21 cellular contexts compared by ENCODE assay signal in the genomic region with DNA sequence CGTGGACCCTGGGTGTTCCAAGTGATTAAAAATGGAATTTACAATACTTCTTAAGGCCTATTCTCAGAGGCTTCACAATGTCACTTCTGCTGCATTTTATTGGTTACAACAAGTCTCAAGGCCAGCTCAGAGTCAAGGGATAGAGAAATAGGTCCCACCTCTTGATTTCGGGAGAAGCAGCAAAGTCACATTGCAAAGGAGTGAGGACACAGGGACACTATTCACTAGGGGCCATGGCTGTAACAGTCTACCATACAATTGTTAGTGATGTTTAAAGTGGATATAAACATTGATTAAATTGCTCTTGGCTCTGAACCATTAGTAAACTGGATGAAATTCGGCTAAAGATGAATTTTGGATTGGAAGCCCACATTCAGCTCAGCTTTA. TPM values are rescaled to one million over a fixed set of nuclear protein-coding genes. Genes with fewer than 3 reads are reported as not detected.
DNase-seq lines count a peak whose midpoint lies in the region; ATAC-seq, FAIRE-seq and TF ChIP-seq lines count a peak whose summit lies in the region.
"Had no signal": no experiment of that assay in that cellular context is flagged by ENCODE, and none has a peak within 500 bp of the region (broad histone marks: within the 10 kb centered on the region; RNA-seq: fewer than 3 reads in every experiment).

No MANE protein-coding gene starts in this region.

- TF ChIP-seq POLR2A in gastrocnemius medialis (IDR thresholded peaks at IDR 0.05) (no peak), vagina (IDR thresholded peaks at IDR 0.05) (no peak)

- H3K36me3 ChIP-seq in hepatocyte (replicated peaks; ENCODE audit: insufficient read depth, low read depth): no peaks in the 10 kb centered on the region
- no peaks in the 10 kb centered on the region for H3K36me3 ChIP-seq in gastrocnemius medialis
- no peaks in the 10 kb centered on the region for H3K36me3 ChIP-seq in vagina

- H3K4me2 ChIP-seq in hepatocyte: peak overlapping the region; percentile 27

- H3K27ac ChIP-seq in right cardiac atrium (ENCODE audit: low read length): peak overlapping the region; percentile 42
- H3K27ac ChIP-seq in hepatocyte: peak overlapping the region; percentile 79
- peak overlapping the region; percentile 73 to 86 (median 78) for H3K27ac ChIP-seq in gastrocnemius medialis
- H3K27ac ChIP-seq in vagina: no peak overlapping the region

- no peak overlapping the region for H3K27ac Mint-ChIP-seq in activated CD4-positive, alpha-beta memory T cell treated with anti-CD3 and anti-CD28 coated beads for 36 hours
- H3K27ac Mint-ChIP-seq: activated naive CD4-positive, alpha-beta T cell treated with anti-CD3 and anti-CD28 coated beads, Interleukin-2, amount 50 U/mL, for 24 hours; naive thymus-derived CD8-positive, alpha-beta T cell had no signal

- H3K27me3 ChIP-seq in right cardiac atrium (ENCODE audit: control insufficient read depth, insufficient read depth) (no peaks in the 10 kb centered on the region), hepatocyte (peaks cover 7% of the 10 kb centered on the region), gastrocnemius medialis (no peaks in the 10 kb centered on the region), vagina (no peaks in the 10 kb centered on the region)

- no peak for ATAC-seq in right cardiac atrium
- no peak for ATAC-seq in Right ventricle myocardium superior (ENCODE audit: poor library complexity)
- no peak for ATAC-seq in gastrocnemius medialis
- ATAC-seq: HepG2; naive thymus-derived CD8-positive, alpha-beta T cell had no signal

- H3K9me2 ChIP-seq in hepatocyte (replicated peaks; ENCODE audit: insufficient read depth): no peaks in the 10 kb centered on the region

- H3K36me3 Mint-ChIP-seq in activated CD4-positive, alpha-beta memory T cell treated with anti-CD3 and anti-CD28 coated beads for 36 hours: no peaks in the 10 kb centered on the region
- H3K36me3 Mint-ChIP-seq: activated naive CD4-positive, alpha-beta T cell treated with anti-CD3 and anti-CD28 coated beads, Interleukin-2, amount 50 U/mL, for 24 hours; naive thymus-derived CD8-positive, alpha-beta T cell had no signal

- intact Hi-C loops in right cardiac atrium (cut with DNase I) (no loop called here), Right ventricle myocardium superior (cut with DNase I) (loop anchor here (10.0 kb wide), 1 partner anchor 75 kb away; no protein-coding TSS in a partner anchor), gastrocnemius medialis (cut with DNase I; ENCODE audit: low total_unique reads) (no loop called here), vagina (cut with DNase I) (no loop called here)
- intact Hi-C loops in activated CD4-positive, alpha-beta memory T cell treated with anti-CD3 and anti-CD28 coated beads for 36 hours (cut with micrococcal nuclease): no loop called here

- H3K4me1 ChIP-seq in right cardiac atrium (ENCODE audit: control insufficient read depth, insufficient read depth, low read length): peaks cover 15% of the 10 kb centered on the region
- H3K4me1 ChIP-seq in hepatocyte (ENCODE audit: insufficient read depth): peaks cover 30% of the 10 kb centered on the region
- peaks cover 43 to 47% of the 10 kb centered on the region in 2 donors for H3K4me1 ChIP-seq in gastrocnemius medialis
- H3K4me1 ChIP-seq in vagina: peaks cover 53% of the 10 kb centered on the region

- no peak for FAIRE-seq in RCC 7860 (lab: Jason Lieb, UNC)
- FAIRE-seq: GM18507, HepG2, TTC549 had no signal

- H3K4me3 ChIP-seq in right cardiac atrium (ENCODE audit: low read length): no peak overlapping the region
- no peak overlapping the region for H3K4me3 ChIP-seq in hepatocyte
- no peak overlapping the region for H3K4me3 ChIP-seq in gastrocnemius medialis
- H3K4me3 ChIP-seq in vagina: no peak overlapping the region
- H3K4me3 ChIP-seq: skin epidermis had no signal

- POLR2A ChIA-PET in activated CD4-positive, alpha-beta memory T cell treated with anti-CD3 and anti-CD28 coated beads for 36 hours (lab: Charles Lee): no interaction called here

- 52% methylated on average over 3 of the region's 3 CpGs for WGBS in right cardiac atrium
- 56% methylated on average over 3 of the region's 3 CpGs for WGBS in hepatocyte (ENCODE audit: low lambda C conversion rate, missing lambda C conversion rate)

- CTCF ChIA-PET in activated CD4-positive, alpha-beta memory T cell treated with anti-CD3 and anti-CD28 coated beads for 36 hours (lab: Charles Lee): interaction anchor here (1.6 kb wide), 1 partner anchor 46 kb away, joined by 7 read pairs; no protein-coding TSS in a partner anchor

- H3K4me1 Mint-ChIP-seq in activated CD4-positive, alpha-beta memory T cell treated with anti-CD3 and anti-CD28 coated beads for 36 hours (ENCODE audit: low read depth): peaks cover 4% of the 10 kb centered on the region

- H3K4me3 Mint-ChIP-seq in activated CD4-positive, alpha-beta memory T cell treated with anti-CD3 and anti-CD28 coated beads for 36 hours: no peak overlapping the region
- H3K4me3 Mint-ChIP-seq: activated naive CD4-positive, alpha-beta T cell treated with anti-CD3 and anti-CD28 coated beads, Interleukin-2, amount 50 U/mL, for 24 hours; naive thymus-derived CD8-positive, alpha-beta T cell had no signal

- H3K79me2 ChIP-seq in hepatocyte: no peaks in the 10 kb centered on the region

- in situ Hi-C loops in gastrocnemius medialis (cut with MboI; ENCODE audit: low sequenced_read_pairs in 4 of 4): no loop called here

- peaks cover 3% of the 10 kb centered on the region for H3K9me3 ChIP-seq in right cardiac atrium (ENCODE audit: control insufficient read depth, low read length)
- no peaks in the 10 kb centered on the region for H3K9me3 ChIP-seq in hepatocyte (ENCODE audit: low read depth)
- no peaks in the 10 kb centered on the region for H3K9me3 ChIP-seq in gastrocnemius medialis
- H3K9me3 ChIP-seq in vagina: no peaks in the 10 kb centered on the region

- DNase-seq in right cardiac atrium (no peak), Right ventricle myocardium superior (no peak), hepatocyte (ENCODE audit: low spot score) (no peak), gastrocnemius medialis (no peak), DMS114 treated with DMSO at 0.1 percent for 48 hours (lab: John Stamatoyannopoulos, UW; ENCODE audit: unreplicated experiment) (no peak), RCC 7860 (ENCODE audit: low spot score) (no peak), vagina (ENCODE audit: extremely low spot score in 2 of 2) (no peak)
- no peak for DNase-seq in activated CD4-positive, alpha-beta memory T cell treated with anti-CD3 and anti-CD28 coated beads for 36 hours
- DNase-seq: ACHN; activated CD4-positive, alpha-beta T cell treated with anti-CD3 and anti-CD28 coated beads for 1 hour; mesendoderm; naive thymus-derived CD8-positive, alpha-beta T cell; NCI-H1417; NCI-H524; stimulated activated CD4-positive, alpha-beta T cell treated with anti-CD3 and anti-CD28 coated beads, Interleukin-2, amount 100 ng/mL, for 24 hours; stimulated activated naive CD4-positive, alpha-beta T cell treated with Interleukin-2 at 50 U/mL for 16 hours had no signal

- peaks cover 22% of the 10 kb centered on the region for H3K27me3 Mint-ChIP-seq in activated CD4-positive, alpha-beta memory T cell treated with anti-CD3 and anti-CD28 coated beads for 36 hours

- no peaks in the 10 kb centered on the region for H3K9me3 Mint-ChIP-seq in activated CD4-positive, alpha-beta memory T cell treated with anti-CD3 and anti-CD28 coated beads for 36 hours
- H3K9me3 Mint-ChIP-seq: activated naive CD4-positive, alpha-beta T cell treated with anti-CD3 and anti-CD28 coated beads, Interleukin-2, amount 50 U/mL, for 24 hours; naive thymus-derived CD8-positive, alpha-beta T cell had no signal

- no peaks in the 10 kb centered on the region for H4K20me1 ChIP-seq in hepatocyte (ENCODE audit: insufficient read depth, poor library complexity, severe bottlenecking)

- H2AFZ ChIP-seq in hepatocyte: no peak overlapping the region

- TF ChIP-seq CTCF in hepatocyte (IDR thresholded peaks at IDR 0.05; ENCODE audit: poor library complexity): no peak
- TF ChIP-seq CTCF in gastrocnemius medialis (IDR thresholded peaks at IDR 0.05 in 4 of 5, conservative IDR thresholded peaks at IDR 0.05 in 1 of 5): no peak
- no peak for TF ChIP-seq CTCF in vagina (IDR thresholded peaks at IDR 0.05)

RNA-seq across cellular contexts. Expression of a gene that starts 21.7 kb away (rescaled TPM):
- total RNA-seq in right cardiac atrium: 10 to 100 TPM; 30.2 to 55.3 (median 49.5) TPM
- 39.9 TPM for polyA plus RNA-seq in right cardiac atrium
- total RNA-seq in Right ventricle myocardium superior: 50.0 TPM
- 15.5 and 20.8 TPM in 2 replicates for total RNA-seq in hepatocyte
- polyA plus RNA-seq in hepatocyte: 16.7 and 24.1 TPM in 2 replicates
- 10 to 100 TPM in 3 of 4 donors, 1 to 10 TPM in 1; 7.8 to 46.7 (median 35.6) TPM for total RNA-seq in gastrocnemius medialis
- total RNA-seq in activated CD4-positive, alpha-beta memory T cell treated with anti-CD3 and anti-CD28 coated beads for 36 hours: 1 to 10 TPM; 1.2 to 1.3 TPM
- total RNA-seq in vagina: 5.9 TPM

RNA-seq across cellular contexts. Expression of a gene that starts 24.1 kb away (rescaled TPM):
- total RNA-seq in right cardiac atrium (100 to 1,000 TPM; 168 to 186 (median 183) TPM), Right ventricle myocardium superior (170 TPM), hepatocyte (91.1 and 105 TPM in 2 replicates), gastrocnemius medialis (100 to 1,000 TPM; 139 to 173 (median 146) TPM), vagina (68.8 TPM)
- polyA plus RNA-seq in right cardiac atrium (75.7 TPM), hepatocyte (70.9 and 89.6 TPM in 2 replicates)
- 100 to 1,000 TPM; 103 to 108 TPM for total RNA-seq in activated CD4-positive, alpha-beta memory T cell treated with anti-CD3 and anti-CD28 coated beads for 36 hours
